Comparison of ENCODE assay signal across 29 cellular contexts in genomic region chr10:1766049-1766448, GRCh38. TPM values are rescaled to one million over a fixed set of nuclear protein-coding genes. Genes with fewer than 3 reads are reported as not detected.
"Had no signal": no experiment of that assay in that cellular context is flagged by ENCODE, and none has a peak within 500 bp of the region (broad histone marks: within the 10 kb centered on the region; RNA-seq: fewer than 3 reads in every experiment).

No MANE protein-coding gene starts in this region.

- H3K27me3 ChIP-seq: ovary, right lobe of liver, sigmoid colon, stomach, thyroid gland, tibial nerve, upper lobe of left lung, uterus had no signal

- H2AFZ ChIP-seq: parathyroid adenoma had no signal

- H3K4me1 Mint-ChIP-seq: naive B cell; natural killer cell; nephron progenitor cell; stimulated activated effector memory CD8-positive, alpha-beta T cell treated with anti-CD3 and anti-CD28 coated beads, Interleukin-12 subunit alpha, Interleukin-12 subunit beta, amount 100 ng/mL, for 72 hours; stimulated activated naive B cell treated with anti-CD40 and anti-IgM and Interleukin-4, amounts not matched to agents 10 μg/mL and 1 μg/mL and 100 μg/mL, for 72 hours had no signal

- H3K4me1 ChIP-seq: parathyroid adenoma, psoas muscle, right lobe of liver, sigmoid colon, stomach, thyroid gland, tibial nerve, upper lobe of left lung, uterus had no signal

- H3K27me3 Mint-ChIP-seq: stimulated activated naive CD8-positive, alpha-beta T cell treated with anti-CD3 and anti-CD28 coated beads, Interleukin-15, Interleukin-2, amounts not matched to agents 100 ng/mL and 50 ng/mL, for 24 hours had no signal

- H3K27ac ChIP-seq: ovary, parathyroid adenoma, psoas muscle, right lobe of liver, sigmoid colon, stomach, thoracic aorta, thyroid gland, tibial nerve, upper lobe of left lung, uterus had no signal

- H3K4me3 Mint-ChIP-seq: natural killer cell; nephron progenitor cell; neural crest cell; stimulated activated effector memory CD8-positive, alpha-beta T cell treated with anti-CD3 and anti-CD28 coated beads, Interleukin-12 subunit alpha, Interleukin-12 subunit beta, amount 100 ng/mL, for 72 hours; stimulated activated naive B cell treated with anti-CD40 and anti-IgM and Interleukin-4, amounts not matched to agents 10 μg/mL and 1 μg/mL and 100 μg/mL, for 72 hours; stimulated activated naive CD8-positive, alpha-beta T cell treated with anti-CD3 and anti-CD28 coated beads, Interleukin-15, Interleukin-2, amounts not matched to agents 100 ng/mL and 50 ng/mL, for 24 hours had no signal

- H3K27ac Mint-ChIP-seq: naive B cell; natural killer cell; nephron progenitor cell; progenitor cell of endocrine pancreas; stimulated activated effector memory CD8-positive, alpha-beta T cell treated with anti-CD3 and anti-CD28 coated beads, Interleukin-12 subunit alpha, Interleukin-12 subunit beta, amount 100 ng/mL, for 72 hours; stimulated activated naive B cell treated with anti-CD40 and anti-IgM and Interleukin-4, amounts not matched to agents 10 μg/mL and 1 μg/mL and 100 μg/mL, for 72 hours; stimulated activated naive CD8-positive, alpha-beta T cell treated with anti-CD3 and anti-CD28 coated beads, Interleukin-15, Interleukin-2, amounts not matched to agents 100 ng/mL and 50 ng/mL, for 24 hours had no signal

- H3K4me3 ChIP-seq: ovary, psoas muscle, right lobe of liver, sigmoid colon, stomach, thoracic aorta, thyroid gland, tibial nerve, upper lobe of left lung, uterus had no signal

- H3K36me3 ChIP-seq: ovary, right lobe of liver, sigmoid colon, stomach, thoracic aorta, thyroid gland, tibial nerve, upper lobe of left lung, uterus had no signal

- H3K9me3 Mint-ChIP-seq: natural killer cell; nephron progenitor cell; neural crest cell; stimulated activated effector memory CD8-positive, alpha-beta T cell treated with anti-CD3 and anti-CD28 coated beads, Interleukin-12 subunit alpha, Interleukin-12 subunit beta, amount 100 ng/mL, for 72 hours; stimulated activated naive B cell treated with anti-CD40 and anti-IgM and Interleukin-4, amounts not matched to agents 10 μg/mL and 1 μg/mL and 100 μg/mL, for 72 hours; stimulated activated naive CD8-positive, alpha-beta T cell treated with anti-CD3 and anti-CD28 coated beads, Interleukin-15, Interleukin-2, amounts not matched to agents 100 ng/mL and 50 ng/mL, for 24 hours had no signal

- H3K36me3 Mint-ChIP-seq: naive B cell; natural killer cell; stimulated activated effector memory CD8-positive, alpha-beta T cell treated with anti-CD3 and anti-CD28 coated beads, Interleukin-12 subunit alpha, Interleukin-12 subunit beta, amount 100 ng/mL, for 72 hours; stimulated activated naive B cell treated with anti-CD40 and anti-IgM and Interleukin-4, amounts not matched to agents 10 μg/mL and 1 μg/mL and 100 μg/mL, for 72 hours had no signal

- DNase-seq: naive B cell; natural killer cell; nephron progenitor cell; occipital lobe; ovary; psoas muscle; right cardiac atrium; right lobe of liver; sigmoid colon; small intestine; stimulated activated CD4-positive, alpha-beta T cell treated with anti-CD3 and anti-CD28 coated beads, Interleukin-15, amount 100 ng/mL, for 24 hours; stimulated activated CD4-positive, alpha-beta T cell treated with anti-CD3 and anti-CD28 coated beads, Interleukin-2, amount 100 ng/mL, for 24 hours; stimulated activated CD4-positive, alpha-beta T cell treated with anti-CD3 and anti-CD28 coated beads, Interleukin-2, amount 100 ng/mL, for 48 hours; stimulated activated CD4-positive, alpha-beta T cell treated with anti-CD3 and anti-CD28 coated beads, Interleukin-4, amount 100 ng/mL, for 24 hours; stimulated activated naive B cell treated with anti-CD40 and anti-IgM and Interleukin-4, amounts not matched to agents 10 μg/mL and 1 μg/mL and 100 μg/mL, for 72 hours; stimulated activated naive CD4-positive, alpha-beta T cell treated with Interleukin-2 at 50 U/mL for 16 hours; stomach; thyroid gland; trophoblast cell; upper lobe of left lung; uterus had no signal

- ATAC-seq: psoas muscle; stimulated activated effector memory CD8-positive, alpha-beta T cell treated with anti-CD3 and anti-CD28 coated beads, Interleukin-12 subunit alpha, Interleukin-12 subunit beta, amount 100 ng/mL, for 72 hours; stimulated activated naive B cell treated with anti-CD40 and anti-IgM and Interleukin-4, amounts not matched to agents 10 μg/mL and 1 μg/mL and 100 μg/mL, for 72 hours had no signal

- H3K9me3 ChIP-seq: ovary, psoas muscle, right lobe of liver, stomach, thoracic aorta, thyroid gland, tibial nerve, upper lobe of left lung, uterus had no signal

- H3K9ac ChIP-seq: parathyroid adenoma had no signal

RNA-seq across cellular contexts. Expression of gene ADARB2, which starts 28.7 kb away (rescaled TPM):
- total RNA-seq: osteoblast had no signal
